ENCODE assay signal across 38 cellular contexts in the genomic region with DNA sequence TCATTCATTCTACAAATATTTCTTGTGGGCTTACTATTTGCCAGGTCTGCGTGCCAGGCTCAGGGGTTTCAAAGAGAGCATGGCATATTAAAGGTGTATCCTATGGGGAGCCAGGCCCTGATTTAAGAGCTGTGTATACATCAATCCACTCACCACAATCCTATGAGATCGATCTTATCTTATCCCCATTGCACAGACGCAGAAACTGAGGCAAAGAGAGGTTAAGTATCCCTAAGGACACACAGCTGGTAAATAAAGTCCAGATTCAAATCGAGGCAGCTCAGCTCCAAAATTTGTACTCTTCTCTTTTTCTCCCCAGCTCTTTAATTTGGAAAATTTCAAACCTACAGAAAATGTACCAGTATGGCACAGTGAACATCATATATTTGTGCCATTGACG. TPM values are rescaled to one million over a fixed set of nuclear protein-coding genes. Genes with fewer than 3 reads are reported as not detected.
"Had no signal": no experiment of that assay in that cellular context is flagged by ENCODE, and none has a peak within 500 bp of the region (broad histone marks: within the 10 kb centered on the region; RNA-seq: fewer than 3 reads in every experiment).

No MANE protein-coding gene starts in this region.

- H3K4me1 Mint-ChIP-seq: activated B cell treated with CpG ODN at 0.5 μM for 24 hours; activated CD4-positive, alpha-beta T cell treated with anti-CD3 and anti-CD28 coated beads, Interleukin-2, amount 10 ng/mL, durations not matched to agents 24 days and 14 days; activated naive CD8-positive, alpha-beta T cell treated with anti-CD3 and anti-CD28 coated beads for 36 hours; activated T-helper 17 cell treated with anti-CD3 and anti-CD28 coated beads, Interleukin-2, amount 50 U/mL, for 72 hours had no signal

- H3K27me3 ChIP-seq: adrenal gland, body of pancreas, breast epithelium had no signal

- H3K27ac Mint-ChIP-seq: activated B cell treated with CpG ODN at 0.5 μM for 24 hours; activated CD4-positive, alpha-beta memory T cell treated with anti-CD3 and anti-CD28 coated beads for 36 hours; activated CD4-positive, alpha-beta T cell treated with anti-CD3 and anti-CD28 coated beads, Interleukin-2, amount 10 ng/mL, durations not matched to agents 24 days and 14 days; activated CD8-positive, alpha-beta T cell treated with anti-CD3 and anti-CD28 coated beads for 36 hours; activated naive CD4-positive, alpha-beta T cell treated with anti-CD3 and anti-CD28 coated beads for 36 hours; activated naive CD8-positive, alpha-beta T cell treated with anti-CD3 and anti-CD28 coated beads for 36 hours; activated T-cell treated with anti-CD3 and anti-CD28 coated beads, Interleukin-2, amount 50 U/mL, for 72 hours; activated T-helper 1 cell treated with anti-CD3 and anti-CD28 coated beads, Interleukin-12 subunit alpha, Interleukin-12 subunit beta, Interleukin-2, Interleukin-4 antibody, amounts not matched to agents 30 ng/mL and 10 ng/mL and 1 ng/mL, durations not matched to agents 14 hours and 24 hours and 36 hours; activated T-helper 17 cell treated with anti-CD3 and anti-CD28 coated beads, Interleukin-2, amount 50 U/mL, for 72 hours; T-helper 1 cell treated with Interleukin-12 subunit alpha and Interleukin-12 subunit beta and Interleukin-4 antibody, amounts not matched to agents 30 μg/mL and 1 μg/mL, for 36 hours; T-helper 2 cell treated with Interferon-gamma antibody and Interleukin-4, amounts not matched to agents 5 μg/mL and 100 μg/mL, for 36 hours had no signal

- H3K4me3 ChIP-seq: adrenal gland, body of pancreas, breast epithelium had no signal

- H3K27ac ChIP-seq: adrenal gland, body of pancreas, brain microvascular endothelial cell, breast epithelium, VCaP had no signal

- FAIRE-seq: astrocyte, TTC549 had no signal

- H3K36me3 Mint-ChIP-seq: activated CD4-positive, alpha-beta memory T cell treated with anti-CD3 and anti-CD28 coated beads for 36 hours; activated naive CD4-positive, alpha-beta T cell treated with anti-CD3 and anti-CD28 coated beads, Interleukin-2, amount 50 U/mL, for 72 hours; activated naive CD8-positive, alpha-beta T cell treated with anti-CD3 and anti-CD28 coated beads for 36 hours had no signal

- H3K9me3 Mint-ChIP-seq: activated B cell treated with CpG ODN at 0.5 μM for 24 hours; activated CD4-positive, alpha-beta memory T cell treated with anti-CD3 and anti-CD28 coated beads for 36 hours; activated CD4-positive, alpha-beta T cell treated with anti-CD3 and anti-CD28 coated beads, Interleukin-2, amount 10 ng/mL, durations not matched to agents 24 days and 14 days; activated CD8-positive, alpha-beta T cell treated with anti-CD3 and anti-CD28 coated beads for 36 hours; activated naive CD4-positive, alpha-beta T cell treated with anti-CD3 and anti-CD28 coated beads for 36 hours; activated naive CD4-positive, alpha-beta T cell treated with anti-CD3 and anti-CD28 coated beads, Interleukin-2, amount 50 U/mL, for 72 hours; activated naive CD8-positive, alpha-beta T cell treated with anti-CD3 and anti-CD28 coated beads for 36 hours; activated T-cell treated with anti-CD3 and anti-CD28 coated beads, Interleukin-2, amount 50 U/mL, for 4 hours; activated T-cell treated with anti-CD3 and anti-CD28 coated beads, Interleukin-2, amount 50 U/mL, for 72 hours; activated T-helper 1 cell treated with anti-CD3 and anti-CD28 coated beads, Interleukin-12 subunit alpha, Interleukin-12 subunit beta, Interleukin-2, Interleukin-4 antibody, amounts not matched to agents 30 ng/mL and 10 ng/mL and 1 ng/mL, durations not matched to agents 14 hours and 24 hours and 36 hours; activated T-helper 17 cell treated with anti-CD3 and anti-CD28 coated beads, Interleukin-2, amount 50 U/mL, for 72 hours; T-helper 1 cell treated with Interleukin-12 subunit alpha and Interleukin-12 subunit beta and Interleukin-4 antibody, amounts not matched to agents 30 μg/mL and 1 μg/mL, for 36 hours; T-helper 2 cell treated with Interferon-gamma antibody and Interleukin-4, amounts not matched to agents 5 μg/mL and 100 μg/mL, for 36 hours had no signal

- H3K27me3 Mint-ChIP-seq: activated naive CD8-positive, alpha-beta T cell treated with anti-CD3 and anti-CD28 coated beads for 36 hours had no signal

- H3K9me3 ChIP-seq: adrenal gland, body of pancreas, breast epithelium had no signal

- DNase-seq: activated B cell treated with CpG ODN at 0.5 μM for 24 hours; activated CD4-positive, alpha-beta memory T cell treated with anti-CD3 and anti-CD28 coated beads for 36 hours; activated CD4-positive, alpha-beta T cell treated with anti-CD3 and anti-CD28 coated beads for 4 hours; activated CD4-positive, alpha-beta T cell treated with anti-CD3 and anti-CD28 coated beads, Interleukin-2, amount 10 ng/mL, durations not matched to agents 24 days and 14 days; activated CD4-positive, alpha-beta T cell treated with anti-CD3 and anti-CD28 coated beads, Interleukin-2, amount 50 U/mL, for 1 hour; activated CD4-positive, alpha-beta T cell treated with anti-CD3 and anti-CD28 coated beads, Interleukin-2, amount 50 U/mL, for 4 hours; activated CD4-positive, CD25-positive, alpha-beta regulatory T cell treated with anti-CD3 and anti-CD28 coated beads, Interleukin-2, amount 50 U/mL, for 72 hours; activated CD8-positive, alpha-beta memory T cell treated with anti-CD3 and anti-CD28 coated beads, Interleukin-2, amount 50 U/mL, for 4 hours; activated CD8-positive, alpha-beta T cell treated with anti-CD3 and anti-CD28 coated beads for 36 hours; activated effector memory CD4-positive, alpha-beta T cell treated with anti-CD3 and anti-CD28 coated beads, Interleukin-2, amount 50 U/mL, for 16 hours; activated gamma-delta T cell treated with Interleukin-2 at 50 U/mL for 16 hours; activated naive CD4-positive, alpha-beta T cell; activated naive CD4-positive, alpha-beta T cell treated with anti-CD3 and anti-CD28 coated beads for 36 hours; activated naive CD4-positive, alpha-beta T cell treated with anti-CD3 and anti-CD28 coated beads, Interleukin-2, amount 50 U/mL, for 16 hours; activated naive CD8-positive, alpha-beta T cell treated with anti-CD3 and anti-CD28 coated beads for 36 hours; activated T-cell treated with anti-CD3 and anti-CD28 coated beads for 4 hours; activated T-cell treated with anti-CD3 and anti-CD28 coated beads, Interleukin-2, amount 50 U/mL, for 1 hour; activated T-cell treated with anti-CD3 and anti-CD28 coated beads, Interleukin-2, amount 50 U/mL, for 4 hours; activated T-cell treated with anti-CD3 and anti-CD28 coated beads, Interleukin-2, amount 50 U/mL, for 72 hours; adrenal gland; amniotic stem cell; aorta; body of pancreas; brain microvascular endothelial cell; central memory CD4-positive, alpha-beta T cell; T-helper 1 cell; T-helper 2 cell; T-helper 9 cell had no signal

- H3K4me1 ChIP-seq: adrenal gland, body of pancreas, breast epithelium had no signal

- H3K4me3 Mint-ChIP-seq: activated B cell treated with CpG ODN at 0.5 μM for 24 hours; activated CD4-positive, alpha-beta memory T cell treated with anti-CD3 and anti-CD28 coated beads for 36 hours; activated CD4-positive, alpha-beta T cell treated with anti-CD3 and anti-CD28 coated beads, Interleukin-2, amount 10 ng/mL, durations not matched to agents 24 days and 14 days; activated CD8-positive, alpha-beta T cell treated with anti-CD3 and anti-CD28 coated beads for 36 hours; activated naive CD4-positive, alpha-beta T cell treated with anti-CD3 and anti-CD28 coated beads for 36 hours; activated naive CD8-positive, alpha-beta T cell treated with anti-CD3 and anti-CD28 coated beads for 36 hours; activated T-cell treated with anti-CD3 and anti-CD28 coated beads, Interleukin-2, amount 50 U/mL, for 4 hours; activated T-cell treated with anti-CD3 and anti-CD28 coated beads, Interleukin-2, amount 50 U/mL, for 72 hours; activated T-helper 1 cell treated with anti-CD3 and anti-CD28 coated beads, Interleukin-12 subunit alpha, Interleukin-12 subunit beta, Interleukin-2, Interleukin-4 antibody, amounts not matched to agents 30 ng/mL and 10 ng/mL and 1 ng/mL, durations not matched to agents 14 hours and 24 hours and 36 hours; activated T-helper 17 cell treated with anti-CD3 and anti-CD28 coated beads, Interleukin-2, amount 50 U/mL, for 72 hours; T-helper 1 cell treated with Interleukin-12 subunit alpha and Interleukin-12 subunit beta and Interleukin-4 antibody, amounts not matched to agents 30 μg/mL and 1 μg/mL, for 36 hours; T-helper 2 cell treated with Interferon-gamma antibody and Interleukin-4, amounts not matched to agents 5 μg/mL and 100 μg/mL, for 36 hours had no signal

- ATAC-seq: activated CD8-positive, alpha-beta T cell treated with anti-CD3 and anti-CD28 coated beads for 36 hours; activated naive CD4-positive, alpha-beta T cell treated with anti-CD3 and anti-CD28 coated beads, Interleukin-2, amount 50 U/mL, for 72 hours; activated T-cell treated with anti-CD3 and anti-CD28 coated beads, Interleukin-2, amount 50 U/mL, for 4 hours; activated T-cell treated with anti-CD3 and anti-CD28 coated beads, Interleukin-2, amount 50 U/mL, for 72 hours; activated T-helper 17 cell treated with anti-CD3 and anti-CD28 coated beads, Interleukin-2, amount 50 U/mL, for 72 hours; body of pancreas had no signal

- H3K36me3 ChIP-seq: adrenal gland, brain microvascular endothelial cell, breast epithelium had no signal

RNA-seq across cellular contexts. Expression of gene EYA2, which starts 43.2 kb away (rescaled TPM):
- total RNA-seq: activated CD4-positive, alpha-beta memory T cell treated with anti-CD3 and anti-CD28 coated beads for 36 hours; activated CD4-positive, alpha-beta T cell treated with anti-CD3 and anti-CD28 coated beads, Interleukin-2, amount 10 ng/mL, durations not matched to agents 24 days and 14 days; activated CD8-positive, alpha-beta memory T cell treated with anti-CD3 and anti-CD28 coated beads for 36 hours; activated CD8-positive, alpha-beta T cell treated with anti-CD3 and anti-CD28 coated beads for 36 hours; activated naive CD4-positive, alpha-beta T cell treated with anti-CD3 and anti-CD28 coated beads for 36 hours; activated naive CD4-positive, alpha-beta T cell treated with anti-CD3 and anti-CD28 coated beads, Interleukin-2, amount 50 U/mL, for 72 hours; activated naive CD8-positive, alpha-beta T cell treated with anti-CD3 and anti-CD28 coated beads for 36 hours; activated T-cell treated with anti-CD3 and anti-CD28 coated beads, Interleukin-2, amount 50 U/mL, for 4 hours; activated T-helper 1 cell treated with anti-CD3 and anti-CD28 coated beads, Interleukin-12 subunit alpha, Interleukin-12 subunit beta, Interleukin-2, Interleukin-4 antibody, amounts not matched to agents 30 ng/mL and 10 ng/mL and 1 ng/mL, durations not matched to agents 14 hours and 24 hours and 36 hours had no signal
